Comparison of ENCODE assay signal across 14 cellular contexts in the genomic region with DNA sequence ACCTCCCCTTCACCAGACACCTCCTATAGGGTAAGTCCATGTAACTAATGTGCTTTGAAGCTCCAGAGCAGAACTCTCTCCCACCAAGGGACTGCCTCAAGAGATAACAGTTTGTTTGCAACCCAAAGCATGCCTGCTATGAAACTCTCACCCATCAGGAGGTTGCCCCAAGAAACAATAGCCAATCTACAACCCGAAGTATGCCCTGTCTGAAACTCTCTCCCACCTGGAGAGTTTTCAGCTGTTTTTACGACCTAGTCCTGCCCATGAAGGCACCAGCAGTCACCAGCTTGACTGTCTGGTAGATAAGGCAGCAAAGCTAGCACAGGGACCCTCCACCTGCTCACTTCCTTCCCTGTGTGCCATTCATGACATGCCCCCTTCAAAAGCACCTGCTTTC.
DNase-seq lines count a peak whose midpoint lies in the region; TF ChIP-seq lines count a peak whose summit lies in the region.
"Had no signal": no experiment of that assay in that cellular context is flagged by ENCODE, and none has a peak within 500 bp of the region (broad histone marks: within the 10 kb centered on the region; RNA-seq: fewer than 3 reads in every experiment).

No MANE protein-coding gene starts in this region.

- no peak overlapping the region for H4K8ac ChIP-seq in trophoblast cell (ENCODE audit: low read depth, low read length)

- H3K18ac ChIP-seq in trophoblast cell (ENCODE audit: low read length), result no peak overlapping the region

- intact Hi-C loops in vagina (cut with DNase I), result no loop called here

- H2BK12ac ChIP-seq in trophoblast cell (ENCODE audit: low read length), result no peak overlapping the region

- H3K4me2 ChIP-seq in trophoblast cell (ENCODE audit: low read length), result no peak overlapping the region

- TF ChIP-seq CTCF in vagina (IDR thresholded peaks at IDR 0.05), result no peak

- H3K27ac ChIP-seq in HUES6 (ENCODE audit: low read depth, low read length) (peak overlapping the region; percentile 66; the same call in 1 of the 2 replicates), iPS DF 6.9 (ENCODE audit: low read length) (no peak overlapping the region), trophoblast cell (ENCODE audit: low read depth, low read length) (no peak overlapping the region), vagina (no peak overlapping the region)
- H3K27ac ChIP-seq: SJCRH30 had no signal

- H3K79me1 ChIP-seq in trophoblast cell (ENCODE audit: low read length), result no peaks in the 10 kb centered on the region

- no peak overlapping the region for H2AK5ac ChIP-seq in trophoblast cell (ENCODE audit: low read length)

- H3K27me3 ChIP-seq in HUES6 (ENCODE audit: control insufficient read depth, insufficient read depth, low read length) (no peaks in the 10 kb centered on the region), NT2/D1 (ENCODE audit: insufficient read depth, insufficient read length) (no peaks in the 10 kb centered on the region), iPS DF 6.9 (ENCODE audit: control insufficient read depth, insufficient read depth, low read length) (no peaks in the 10 kb centered on the region), trophoblast cell (ENCODE audit: insufficient read depth, low read length) (no peaks in the 10 kb centered on the region), vagina (no peaks in the 10 kb centered on the region)

- no peak overlapping the region for H4K91ac ChIP-seq in trophoblast cell (ENCODE audit: low read depth, low read length)

- H3K79me2 ChIP-seq in trophoblast cell (ENCODE audit: control insufficient read depth, insufficient read depth, low read length, poor library complexity), result no peaks in the 10 kb centered on the region

- H4K12ac ChIP-seq in trophoblast cell (ENCODE audit: low read depth, low read length), result no peak overlapping the region

- no peak for TF ChIP-seq POLR2A in vagina (IDR thresholded peaks at IDR 0.05)

- H3K9me3 ChIP-seq in HUES6 (ENCODE audit: control insufficient read depth, insufficient read depth, low read depth, low read length), result no peaks in the 10 kb centered on the region
- no peaks in the 10 kb centered on the region for H3K9me3 ChIP-seq in NT2/D1 (ENCODE audit: insufficient read depth, low read length)
- no peaks in the 10 kb centered on the region for H3K9me3 ChIP-seq in iPS DF 6.9 (ENCODE audit: control insufficient read depth, insufficient read depth, low read length)
- no peaks in the 10 kb centered on the region for H3K9me3 ChIP-seq in trophoblast cell (ENCODE audit: insufficient read depth, low read depth, low read length)
- H3K9me3 ChIP-seq in vagina, result no peaks in the 10 kb centered on the region
- H3K9me3 ChIP-seq: SJCRH30 had no signal

- H2BK120ac ChIP-seq in trophoblast cell (ENCODE audit: insufficient read depth, low read length, poor library complexity), result no peak overlapping the region

- H3K4me1 ChIP-seq in HUES6 (ENCODE audit: control insufficient read depth, insufficient read depth, low read length), result peaks cover 54% of the 10 kb centered on the region
- no peaks in the 10 kb centered on the region for H3K4me1 ChIP-seq in NT2/D1 (ENCODE audit: insufficient read depth, insufficient read length)
- peaks cover 3% of the 10 kb centered on the region; the same call in 1 of the 2 replicates for H3K4me1 ChIP-seq in iPS DF 6.9 (ENCODE audit: control insufficient read depth, insufficient read depth, low read length)
- H3K4me1 ChIP-seq in trophoblast cell (ENCODE audit: control insufficient read depth in 1 of 2, insufficient read depth in 2 of 2, low read length in 2 of 2), result no peaks in the 10 kb centered on the region
- no peaks in the 10 kb centered on the region for H3K4me1 ChIP-seq in vagina
- H3K4me1 ChIP-seq: SJCRH30 had no signal

- H3K14ac ChIP-seq in trophoblast cell (ENCODE audit: low read length), result no peak overlapping the region

- peak overlapping the region; percentile 8 for H3K9ac ChIP-seq in HUES6 (ENCODE audit: low read length)
- H3K9ac ChIP-seq in NT2/D1 (ENCODE audit: insufficient read length, low read depth), result no peak overlapping the region
- no peak overlapping the region for H3K9ac ChIP-seq in trophoblast cell (ENCODE audit: low read length)

- H3K4me3 ChIP-seq in HUES6 (ENCODE audit: low read depth, low read length) (no peak overlapping the region), NT2/D1 (ENCODE audit: insufficient read length, low read depth) (no peak overlapping the region), iPS DF 6.9 (ENCODE audit: low read length) (no peak overlapping the region), trophoblast cell (ENCODE audit: low read depth, low read length) (peak overlapping the region; percentile 13), vagina (no peak overlapping the region)
- H3K4me3 ChIP-seq: SJCRH30 had no signal

- no peak overlapping the region for H3K4ac ChIP-seq in trophoblast cell (ENCODE audit: low read depth, low read length)

- no CpG with 5 or more reads among the region's 2 CpGs for WGBS in iPS DF 6.9 (ENCODE audit: insufficient coverage, insufficient read length)
- WGBS in trophoblast cell (ENCODE audit: extremely low coverage, insufficient coverage, insufficient read length), result no CpG with 5 or more reads among the region's 2 CpGs

- no peak overlapping the region for H2AFZ ChIP-seq in trophoblast cell (ENCODE audit: insufficient read depth, low read length, poor library complexity)

- H3K23ac ChIP-seq in trophoblast cell (ENCODE audit: low read length), result no peak overlapping the region

- H3K36me3 ChIP-seq in HUES6 (ENCODE audit: control insufficient read depth, insufficient read depth, low read length) (no peaks in the 10 kb centered on the region), NT2/D1 (ENCODE audit: insufficient read depth, insufficient read length, low read length) (no peaks in the 10 kb centered on the region), iPS DF 6.9 (ENCODE audit: control insufficient read depth, insufficient read depth, low read length) (no peaks in the 10 kb centered on the region), trophoblast cell (ENCODE audit: control insufficient read depth in 1 of 2, insufficient read depth in 2 of 2, low read length in 2 of 2) (no peaks in the 10 kb centered on the region), vagina (no peaks in the 10 kb centered on the region)
- H3K36me3 ChIP-seq: SJCRH30 had no signal

- H2BK5ac ChIP-seq in trophoblast cell (ENCODE audit: low read depth, low read length, poor library complexity), result no peak overlapping the region

- DNase-seq in NT2/D1 (ENCODE audit: low read depth, low spot score) (peak; percentile 40), iPS DF 6.9 (ENCODE audit: low read depth, low spot score) (peak; percentile 33), trophoblast cell (no peak), vagina (ENCODE audit: extremely low spot score in 2 of 2) (no peak), DMS153 treated with DMSO at 0.1 percent for 48 hours (lab: John Stamatoyannopoulos, UW; ENCODE audit: unreplicated experiment) (no peak), A172 (ENCODE audit: low spot score) (no peak)
- DNase-seq: DMS 273 treated with DMSO at 0.1 percent for 48 hours, GDM1, KG1, NCI-H1694 treated with DMSO at 0.1 percent for 48 hours, NCI-H2107, NCI-H510A treated with DMSO at 0.1 percent for 48 hours, SJCRH30 had no signal

Comparison
In these comparisons a context has a peak if more than half of its experiments do, and no peak if none do; other contexts are left out.
1. DNase-seq: peak in NT2/D1 (single experiment) and iPS DF 6.9 (single experiment); none in trophoblast cell (0 of 2), vagina (0 of 2), DMS153 treated with DMSO at 0.1 percent for 48 hours (single experiment) and A172 (single experiment).